In the genomic region with DNA sequence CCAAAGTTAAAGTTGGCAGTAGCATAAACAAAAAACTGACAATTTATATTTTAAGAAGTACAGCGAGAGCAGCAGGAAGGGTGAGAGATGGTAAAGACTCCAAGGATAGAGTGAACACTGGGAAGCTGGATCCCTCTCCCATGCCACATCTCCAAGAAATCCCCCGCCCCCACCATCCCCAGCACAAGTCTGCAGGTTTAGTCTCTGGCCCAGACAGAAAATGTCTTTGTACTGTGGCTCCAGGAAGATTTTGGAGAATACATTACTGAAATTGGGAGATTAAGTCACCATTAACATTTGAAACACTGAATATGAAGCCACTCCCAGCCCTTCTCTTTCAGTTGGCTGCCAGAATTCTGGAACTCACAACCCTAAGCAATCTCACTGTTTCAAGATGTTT, we compare ENCODE assay signal across 22 cellular contexts.
DNase-seq lines count a peak whose midpoint lies in the region; ATAC-seq and TF ChIP-seq lines count a peak whose summit lies in the region.
"Had no signal": no experiment of that assay in that cellular context is flagged by ENCODE, and none has a peak within 500 bp of the region (broad histone marks: within the 10 kb centered on the region; RNA-seq: fewer than 3 reads in every experiment).

No MANE protein-coding gene starts in this region.

- H3K27me3 Mint-ChIP-seq in WTC11 (ENCODE audit: low read depth), result no peaks in the 10 kb centered on the region
- no peaks in the 10 kb centered on the region for H3K27me3 Mint-ChIP-seq in activated T-cell treated with anti-CD3 and anti-CD28 coated beads, Interleukin-2, amount 50 U/mL, for 4 hours (ENCODE audit: low read depth)
- H3K27me3 Mint-ChIP-seq: B cell; CD8-positive, alpha-beta memory T cell; IgD-negative memory B cell had no signal

- peak overlapping the region; percentile 25; the same call in 1 of the 2 replicates for H3K4me3 Mint-ChIP-seq in WTC11
- no peak overlapping the region for H3K4me3 Mint-ChIP-seq in activated T-cell treated with anti-CD3 and anti-CD28 coated beads, Interleukin-2, amount 50 U/mL, for 4 hours
- H3K4me3 Mint-ChIP-seq: B cell; CD14-positive monocyte; CD8-positive, alpha-beta memory T cell; IgD-negative memory B cell had no signal

- H3K27ac ChIP-seq in sigmoid colon (peak overlapping the region in 3 of 4 donors; percentile 45 to 60 (median 56)), heart right ventricle (no peak overlapping the region)
- H3K27ac ChIP-seq: 22Rv1, KMS-11, SJSA1 had no signal

- 84 to 95% methylated on average over 2 of the region's 2 CpGs for WGBS in sigmoid colon, 2 donors
- 81% methylated on average over 2 of the region's 2 CpGs for WGBS in heart right ventricle, 2 donors

- H3K4me1 ChIP-seq in BE2C (no peaks in the 10 kb centered on the region), sigmoid colon (peaks cover 0 to 39% (median 27%) of the 10 kb centered on the region in 4 donors), heart right ventricle (no peaks in the 10 kb centered on the region)
- H3K4me1 ChIP-seq: SJSA1 had no signal

- TF ChIP-seq EP300 in sigmoid colon (IDR thresholded peaks at IDR 0.05), result no peak

- peak; percentile 67 for ATAC-seq in WTC11
- ATAC-seq in activated T-cell treated with anti-CD3 and anti-CD28 coated beads, Interleukin-2, amount 50 U/mL, for 4 hours, result no peak
- ATAC-seq in heart right ventricle, result no peak

- H3K4me3 ChIP-seq in BE2C (ENCODE audit: low read depth, low read length), result no peak overlapping the region
- H3K4me3 ChIP-seq in sigmoid colon, result no peak overlapping the region
- no peak overlapping the region for H3K4me3 ChIP-seq in heart right ventricle
- H3K4me3 ChIP-seq: SJSA1 had no signal

- H3K4me1 Mint-ChIP-seq in WTC11, result peaks cover 73% of the 10 kb centered on the region
- H3K4me1 Mint-ChIP-seq in activated T-cell treated with anti-CD3 and anti-CD28 coated beads, Interleukin-2, amount 50 U/mL, for 4 hours (ENCODE audit: low read depth), result no peaks in the 10 kb centered on the region
- H3K4me1 Mint-ChIP-seq: B cell; CD14-positive monocyte; CD8-positive, alpha-beta memory T cell; IgD-negative memory B cell had no signal

- H3K36me3 Mint-ChIP-seq in WTC11, result peaks cover 26% of the 10 kb centered on the region
- H3K36me3 Mint-ChIP-seq in activated T-cell treated with anti-CD3 and anti-CD28 coated beads, Interleukin-2, amount 50 U/mL, for 4 hours (ENCODE audit: insufficient read depth), result no peaks in the 10 kb centered on the region
- H3K36me3 Mint-ChIP-seq: CD14-positive monocyte; CD8-positive, alpha-beta memory T cell; IgD-negative memory B cell had no signal

- TF ChIP-seq CTCF in BE2C (IDR thresholded peaks at IDR 0.05; ENCODE audit: low read depth, low read length), result 0 out of 2 replicates have a peak, but pooled peaks have one; percentile 1
- no peak for TF ChIP-seq CTCF in WTC11 (IDR thresholded peaks at IDR 0.05)
- no peak for TF ChIP-seq CTCF in sigmoid colon (IDR thresholded peaks at IDR 0.05)
- TF ChIP-seq CTCF in heart right ventricle (IDR thresholded peaks at IDR 0.05), result no peak

- no peaks in the 10 kb centered on the region for H3K36me3 ChIP-seq in BE2C
- H3K36me3 ChIP-seq in sigmoid colon, result no peaks in the 10 kb centered on the region
- H3K36me3 ChIP-seq in heart right ventricle, result no peaks in the 10 kb centered on the region
- H3K36me3 ChIP-seq: SJSA1 had no signal

- H3K9me3 ChIP-seq in BE2C (no peaks in the 10 kb centered on the region), sigmoid colon (no peaks in the 10 kb centered on the region), heart right ventricle (no peaks in the 10 kb centered on the region)

- H3K27ac Mint-ChIP-seq in WTC11, result peak overlapping the region; percentile 54; the same call in 1 of the 2 replicates
- H3K27ac Mint-ChIP-seq: B cell; CD14-positive monocyte; CD8-positive, alpha-beta memory T cell; IgD-negative memory B cell had no signal

- H3K27me3 ChIP-seq in BE2C, result no peaks in the 10 kb centered on the region
- H3K27me3 ChIP-seq in sigmoid colon, result no peaks in the 10 kb centered on the region
- H3K27me3 ChIP-seq in heart right ventricle, result no peaks in the 10 kb centered on the region
- H3K27me3 ChIP-seq: SJSA1 had no signal

- intact Hi-C loops in sigmoid colon (cut with DNase I) (loop anchor here (5.0 kb wide), 1 partner anchor 75 kb away; no protein-coding TSS in a partner anchor), heart right ventricle (cut with DNase I) (no loop called here)

- POLR2A ChIA-PET in WTC11 (lab: Charles Lee), result no interaction called here

- no peak for DNase-seq in BE2C
- DNase-seq in WTC11 (ENCODE audit: low spot score), result no peak
- DNase-seq in fibroblast of gingiva (ENCODE audit: low read depth), result peak; percentile 29
- no peak for DNase-seq in sigmoid colon
- DNase-seq in activated T-cell treated with anti-CD3 and anti-CD28 coated beads, Interleukin-2, amount 50 U/mL, for 4 hours, result no peak
- DNase-seq in heart right ventricle, result no peak
- DNase-seq in DMS 273 (lab: John Stamatoyannopoulos, UW; ENCODE audit: unreplicated experiment), result no peak
- DNase-seq: CD8-positive, alpha-beta memory T cell; DMS153; DND-41; MM.1S; NCI-H2029; NCI-H2227 treated with DMSO at 0.1 percent for 48 hours; NCI-H526 treated with DMSO at 0.1 percent for 48 hours; Right ventricle myocardium superior; RPMI8226 had no signal

- TF ChIP-seq POLR2A in sigmoid colon (IDR thresholded peaks at IDR 0.05), result no peak

- H3K9me3 Mint-ChIP-seq in WTC11, result peaks cover 22% of the 10 kb centered on the region
- peaks cover 5% of the 10 kb centered on the region for H3K9me3 Mint-ChIP-seq in activated T-cell treated with anti-CD3 and anti-CD28 coated beads, Interleukin-2, amount 50 U/mL, for 4 hours

- CTCF ChIA-PET in WTC11 (lab: Charles Lee), result no interaction called here

TF ChIP-seq in WTC11, 78 proteins besides CTCF, POLR2A, EP300 and RAD21:
- TF ChIP-seq NR1H2 (CRISPR knock-in tag; IDR thresholded peaks at IDR 0.05) (no peak), AFF4 (CRISPR knock-in tag; IDR thresholded peaks at IDR 0.05; ENCODE audit: borderline replicate concordance) (no peak), TEAD1 (CRISPR knock-in tag; IDR thresholded peaks at IDR 0.05) (no peak)

Comparison
In these comparisons a context has a peak if more than half of its experiments do, and no peak if none do; other contexts are left out.
1. H3K27ac ChIP-seq: peak in sigmoid colon (3 of 4); none in heart right ventricle (0 of 10).